Comparison of ENCODE assay signal across 1 cellular context in the genomic region with DNA sequence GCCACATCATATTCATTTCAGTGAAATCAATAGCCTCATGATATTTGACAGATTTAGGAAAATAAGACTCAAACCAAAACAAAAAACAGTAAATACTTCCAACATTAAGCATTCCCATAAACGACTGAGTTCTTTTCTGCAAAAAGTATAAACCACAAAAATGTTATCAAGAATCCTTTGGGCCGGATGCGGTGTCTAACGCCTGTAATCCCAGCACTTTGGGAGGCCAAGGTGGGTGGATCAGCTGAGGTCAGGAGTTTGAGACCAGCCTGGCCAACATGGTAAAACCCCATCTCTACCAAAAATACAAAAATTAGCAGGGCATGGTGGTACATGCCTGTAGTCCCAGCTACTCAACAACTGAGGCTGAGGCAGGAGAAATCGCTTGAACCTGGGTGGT.
TF ChIP-seq lines count a peak whose summit lies in the region.
"Not testable (repeated sequence)": the region's sequence is repeated elsewhere in the genome, so short reads cannot be mapped to it uniquely, and the experiment has no call there.

No MANE protein-coding gene starts in this region.

TF ChIP-seq in K562, 482 proteins besides CTCF, POLR2A, EP300 and RAD21:
- TF ChIP-seq EGR1 (conservative IDR thresholded peaks at IDR 0.05) (peak; percentile 70), KDM1A (IDR thresholded peaks at IDR 0.05) (peak; percentile 54 to 55; a peak in 3 of 4 replicates), ETV1 (tag; conservative IDR thresholded peaks at IDR 0.05; ENCODE audit: low read depth) (peak; percentile 85), NCOR1 (IDR thresholded peaks at IDR 0.05) (0 out of 2 replicates have a peak, but pooled peaks have one; percentile 13), ARID1B (IDR thresholded peaks at IDR 0.05) (peak; percentile 50; the same call in 1 of the 2 replicates), ESRRA (IDR thresholded peaks at IDR 0.05; ENCODE audit: borderline replicate concordance, low read depth) (peak; percentile 48; the same call in 1 of the 2 replicates), TEAD4 (IDR thresholded peaks at IDR 0.05; ENCODE audit: low read length) (peak; percentile 64; the same call in 1 of the 2 replicates), CXXC5 (CRISPR knock-in tag; IDR thresholded peaks at IDR 0.05) (peak; percentile 52), SMARCE1 (IDR thresholded peaks at IDR 0.05) (0 out of 2 replicates have a peak, but pooled peaks have one; percentile 11), DPF2 (IDR thresholded peaks at IDR 0.05) (peak; percentile 56; the same call in 1 of the 2 replicates), ETV5 (CRISPR knock-in tag; IDR thresholded peaks at IDR 0.05; ENCODE audit: low read depth) (peak; percentile 70), CBFA2T3 (IDR thresholded peaks at IDR 0.05) (peak; percentile 40), ZNF507 (tag; conservative IDR thresholded peaks at IDR 0.05) (peak; percentile 32; the same call in 1 of the 2 replicates), TEAD1 (CRISPR knock-in tag; IDR thresholded peaks at IDR 0.05) (peak in 1 of 2 experiments; percentile 75; a peak in 1 of 4 replicates), TFAP4 (CRISPR knock-in tag; IDR thresholded peaks at IDR 0.05; ENCODE audit: borderline replicate concordance) (peak; percentile 23; the same call in 1 of the 2 replicates)
- not testable (repeated sequence) for TF ChIP-seq TEAD4 (CRISPR knock-in tag; IDR thresholded peaks at IDR 0.05; ENCODE audit: borderline replicate concordance)
- TF ChIP-seq, protein P1, sequence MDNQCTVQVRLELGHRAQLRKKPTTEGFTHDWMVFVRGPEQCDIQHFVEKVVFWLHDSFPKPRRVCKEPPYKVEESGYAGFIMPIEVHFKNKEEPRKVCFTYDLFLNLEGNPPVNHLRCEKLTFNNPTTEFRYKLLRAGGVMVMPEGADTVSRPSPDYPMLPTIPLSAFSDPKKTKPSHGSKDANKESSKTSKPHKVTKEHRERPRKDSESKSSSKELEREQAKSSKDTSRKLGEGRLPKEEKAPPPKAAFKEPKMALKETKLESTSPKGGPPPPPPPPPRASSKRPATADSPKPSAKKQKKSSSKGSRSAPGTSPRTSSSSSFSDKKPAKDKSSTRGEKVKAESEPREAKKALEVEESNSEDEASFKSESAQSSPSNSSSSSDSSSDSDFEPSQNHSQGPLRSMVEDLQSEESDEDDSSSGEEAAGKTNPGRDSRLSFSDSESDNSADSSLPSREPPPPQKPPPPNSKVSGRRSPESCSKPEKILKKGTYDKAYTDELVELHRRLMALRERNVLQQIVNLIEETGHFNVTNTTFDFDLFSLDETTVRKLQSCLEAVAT (IDR thresholded peaks at IDR 0.05): 0 out of 4 replicates have a peak, but pooled peaks of 1 of the 2 experiments have one; percentile 47
